38 cellular contexts compared by ENCODE assay signal in genomic region chr17:42913527-42913926, GRCh38. TPM values are rescaled to one million over a fixed set of nuclear protein-coding genes. Genes with fewer than 3 reads are reported as not detected.
DNase-seq lines count a peak whose midpoint lies in the region; ATAC-seq, FAIRE-seq and TF ChIP-seq lines count a peak whose summit lies in the region.
"Had no signal": no experiment of that assay in that cellular context is flagged by ENCODE, and none has a peak within 500 bp of the region (broad histone marks: within the 10 kb centered on the region; RNA-seq: fewer than 3 reads in every experiment).

No MANE protein-coding gene starts in this region.

- no peak for DNase-seq in H1 (ENCODE audit: low read depth in 1 of 2, low spot score in 2 of 2)
- DNase-seq in pons (ENCODE audit: low spot score) = no peak
- no peak for DNase-seq in CD1c-positive myeloid dendritic cell (ENCODE audit: extremely low spot score)
- DNase-seq: activated CD4-positive, alpha-beta T cell treated with anti-CD3 and anti-CD28 coated beads, Interleukin-2, amount 50 U/mL, for 48 hours; activated gamma-delta T cell treated with Interleukin-2 at 50 U/mL for 16 hours; activated naive CD8-positive, alpha-beta T cell treated with anti-CD3 and anti-CD28 coated beads, Interleukin-2, amount 10 ng/mL, durations not matched to agents 7 days and 5 days; activated T-cell treated with anti-CD3 and anti-CD28 coated beads, Interleukin-2, amount 50 U/mL, for 48 hours; CD4-positive, CD25-positive, alpha-beta regulatory T cell; dermis blood vessel endothelial cell; DND-41; esophagus squamous epithelium; GF-D8; hypothalamus; immature natural killer cell; mesenchymal stem cell; MM.1S; NCI-H1417 treated with DMSO at 0.1 percent for 48 hours; NCI-H2081 treated with DMSO at 0.1 percent for 48 hours; NCI-H226; NCI-H526 treated with DMSO at 0.1 percent for 48 hours; right lobe of liver; SHP77; stimulated activated CD4-positive, alpha-beta T cell treated with anti-CD3 and anti-CD28 coated beads, Interleukin-12 subunit alpha, Interleukin-12 subunit beta, amount 100 ng/mL, for 4 hours; stimulated activated CD4-positive, alpha-beta T cell treated with anti-CD3 and anti-CD28 coated beads, Interleukin-4, amount 100 ng/mL, for 1 hour; stomach had no signal

- H4K8ac ChIP-seq in H1 (ENCODE audit: extremely low read depth, insufficient read depth, low read length) = no peak overlapping the region

- no peak overlapping the region for H3K4me2 ChIP-seq in H1 (ENCODE audit: insufficient read depth in 1 of 2, low read depth in 2 of 2, low read length in 2 of 2)
- H3K4me2 ChIP-seq: KMS-11 had no signal

- TF ChIP-seq CTCF in H1 (IDR thresholded peaks at IDR 0.05; ENCODE audit: control extremely low read depth in 1 of 3, insufficient read depth in 1 of 3, low read depth in 1 of 3, low read length in 3 of 3) = no peak
- TF ChIP-seq CTCF in liver (IDR thresholded peaks at IDR 0.05; ENCODE audit: low read depth, low read length, missing input control) = no peak

- H2BK120ac ChIP-seq in H1 (replicated peaks; ENCODE audit: low read depth, low read length) = no peak overlapping the region

- H3K36me3 ChIP-seq in H1 (ENCODE audit: control insufficient read depth in 2 of 4, insufficient read depth in 4 of 4, low read length in 3 of 4) = no peaks in the 10 kb centered on the region
- peaks cover 3 to 36% (median 32%) of the 10 kb centered on the region in 4 donors for H3K36me3 ChIP-seq in liver (ENCODE audit: control insufficient read depth in 4 of 4, insufficient read depth in 3 of 4, low read depth in 1 of 4, low read length in 3 of 4)
- H3K36me3 ChIP-seq: esophagus squamous epithelium, stomach, tibial artery had no signal

- no peak overlapping the region; a peak in 1 of 7 replicates for H3K9ac ChIP-seq in H1 (replicated peaks in 1 of 4; ENCODE audit: extremely low read depth in 1 of 4, low read depth in 3 of 4, low read length in 3 of 4)
- H3K9ac ChIP-seq in liver (ENCODE audit: low read depth in 1 of 2, low read length in 2 of 2) = no peak overlapping the region
- H3K9ac ChIP-seq: KMS-11 had no signal

- no peak overlapping the region for H3K4ac ChIP-seq in H1 (replicated peaks; ENCODE audit: insufficient read length, low read depth, low read length)

- TF ChIP-seq RAD21 in Ishikawa (IDR thresholded peaks at IDR 0.05; ENCODE audit: low read depth) (no peak), H1 (IDR thresholded peaks at IDR 0.05 in 1 of 2, conservative IDR thresholded peaks at IDR 0.05 in 1 of 2; ENCODE audit: low read depth in 2 of 2, low read length in 2 of 2) (no peak), liver (IDR thresholded peaks at IDR 0.05) (no peak)

- no peak overlapping the region for H2BK5ac ChIP-seq in H1 (ENCODE audit: low read depth, low read length)

- no peak overlapping the region for H3K23ac ChIP-seq in H1 (ENCODE audit: insufficient read length)

- H4K5ac ChIP-seq in H1 (ENCODE audit: insufficient read length, low read depth, low read length) = no peak overlapping the region

- TF ChIP-seq POLR2A in H1 (IDR thresholded peaks at IDR 0.05; ENCODE audit: control extremely low read depth in 1 of 2, low read depth in 2 of 2, low read length in 2 of 2) = no peak
- TF ChIP-seq POLR2A in GM18505 (IDR thresholded peaks at IDR 0.05; ENCODE audit: borderline replicate concordance, extremely low read depth, insufficient read depth, insufficient read length) = no peak

- FAIRE-seq in H1 (lab: Jason Lieb, UNC) = no peak

- TF ChIP-seq EP300 in Ishikawa (IDR thresholded peaks at IDR 0.05; ENCODE audit: borderline replicate concordance) (no peak), H1 (IDR thresholded peaks at IDR 0.05; ENCODE audit: borderline replicate concordance in 1 of 2, low read depth in 2 of 2, low read length in 2 of 2) (no peak)

- no peak for ATAC-seq in GM18505 (IDR thresholded peaks at IDR 0.05; ENCODE audit: unreplicated experiment)
- ATAC-seq in GM21381 (IDR thresholded peaks at IDR 0.05; ENCODE audit: unreplicated experiment) = no peak
- ATAC-seq: activated CD4-positive, CD25-positive, alpha-beta regulatory T cell treated with anti-CD3 and anti-CD28 coated beads, Interleukin-2, amount 50 U/mL, for 24 hours; Panc1 had no signal

- no peak overlapping the region for H3K4me3 ChIP-seq in H1 (ENCODE audit: extremely low read depth in 1 of 4, insufficient read depth in 2 of 4, low read depth in 3 of 4, low read length in 4 of 4)
- no peak overlapping the region for H3K4me3 ChIP-seq in liver (ENCODE audit: low read depth in 1 of 3, low read length in 3 of 3)
- H3K4me3 ChIP-seq: esophagus squamous epithelium, right lobe of liver, stomach, tibial artery had no signal

- no peaks in the 10 kb centered on the region for H3K27me3 ChIP-seq in H1 (replicated peaks in 1 of 4; ENCODE audit: control insufficient read depth in 3 of 4, extremely low read depth in 1 of 4, insufficient read depth in 3 of 4, low read length in 3 of 4)
- no peaks in the 10 kb centered on the region for H3K27me3 ChIP-seq in liver (ENCODE audit: control insufficient read depth in 4 of 4, insufficient read depth in 4 of 4, low read length in 3 of 4)
- H3K27me3 ChIP-seq: right lobe of liver, tibial artery had no signal

- no peak overlapping the region for H2AFZ ChIP-seq in H1 (ENCODE audit: low read length)

- H3K4me1 ChIP-seq in H1 (replicated peaks in 1 of 4; ENCODE audit: control insufficient read depth in 3 of 4, insufficient read depth in 4 of 4, low read length in 3 of 4) = peaks cover 0 to 6% (median 0%) of the 10 kb centered on the region in 4 experiments; a peak in 2 of 7 replicates
- peaks cover 2 to 21% (median 5%) of the 10 kb centered on the region in 4 donors for H3K4me1 ChIP-seq in liver (ENCODE audit: control insufficient read depth in 4 of 4, insufficient read depth in 4 of 4, low read length in 3 of 4)
- H3K4me1 ChIP-seq: esophagus squamous epithelium had no signal

- H2BK12ac ChIP-seq in H1 (ENCODE audit: low read depth, low read length) = no peak overlapping the region

- no peaks in the 10 kb centered on the region for H3K79me1 ChIP-seq in H1 (ENCODE audit: low read depth, low read length)

- H3K9me3 ChIP-seq in H1 (ENCODE audit: insufficient read depth in 2 of 2, low read depth in 1 of 2, low read length in 1 of 2) (no peaks in the 10 kb centered on the region), liver (ENCODE audit: control insufficient read depth in 4 of 4, low read length in 3 of 4) (no peaks in the 10 kb centered on the region)
- H3K9me3 ChIP-seq: esophagus squamous epithelium, right lobe of liver, stomach, tibial artery had no signal

- H3K23me2 ChIP-seq in H1 (ENCODE audit: low read depth, low read length) = no peaks in the 10 kb centered on the region

- H3K18ac ChIP-seq in H1 (ENCODE audit: extremely low read depth, low read length) = no peak overlapping the region

- CTCF ChIA-PET in H1 (lab: Charles Lee; ENCODE audit: partially characterized antibody) = interaction anchor here (0.8 to 1.4 kb wide), 3 partner anchors 16 to 182 kb away, joined by 3 to 6 read pairs (median 3); no protein-coding TSS in a partner anchor

- no peaks in the 10 kb centered on the region for H4K20me1 ChIP-seq in H1 (replicated peaks in 1 of 2; ENCODE audit: control insufficient read depth in 1 of 2, insufficient read depth in 2 of 2, low read length in 2 of 2)

- no peak overlapping the region for H3K14ac ChIP-seq in H1 (ENCODE audit: insufficient read length)

- WGBS in H1 (ENCODE audit: extremely low coverage in 1 of 2, insufficient coverage in 1 of 2, insufficient read length in 1 of 2, insufficient replicate concordance in 2 of 2, low coverage in 1 of 2, low lambda C conversion rate in 2 of 2, missing lambda C conversion rate in 1 of 2), 2 experiments = 73% methylated on average over 2 of the region's 2 CpGs; no CpG with 5 or more reads in 1 of the 2 experiments
- WGBS in liver = 63% methylated on average over 2 of the region's 2 CpGs

- no peak overlapping the region for H2BK20ac ChIP-seq in H1 (ENCODE audit: low read length)

- H2AK5ac ChIP-seq in H1 (ENCODE audit: low read depth, low read length) = no peak overlapping the region

- no peak overlapping the region for H3K56ac ChIP-seq in H1 (replicated peaks; ENCODE audit: insufficient read length, low read depth, low read length)

- POLR2A ChIA-PET in H1 (lab: Charles Lee; ENCODE audit: partially characterized antibody) = no interaction called here

- 0 out of 2 replicates have a peak overlapping the region, but pooled peaks have one; percentile 6 for H2BK15ac ChIP-seq in H1 (ENCODE audit: low read length)

- no peak overlapping the region for H4K91ac ChIP-seq in H1 (replicated peaks; ENCODE audit: insufficient read length, low read length)

- no peaks in the 10 kb centered on the region for H3K79me2 ChIP-seq in H1 (ENCODE audit: control insufficient read depth in 1 of 2, insufficient read depth in 2 of 2, low read length in 2 of 2)

- no peak overlapping the region for H3K27ac ChIP-seq in H1 (ENCODE audit: low read depth, low read length)
- H3K27ac ChIP-seq in liver (ENCODE audit: low read depth in 1 of 2, low read length in 2 of 2) = no peak overlapping the region
- H3K27ac ChIP-seq: esophagus squamous epithelium, KMS-11, right lobe of liver, stomach, tibial artery had no signal

RNA-seq across cellular contexts. Expression of gene G6PC1, which starts 12.9 kb away (rescaled TPM):
- total RNA-seq in H1 (2021; fragmentation: NEBNext Ultra II Directional; extraction: Animal tissue kit (Norgen Biotek cat#: 25700)) = not detected in 2 replicates
- polyA plus RNA-seq in H1 (2011; rRNA removed) (0.02 TPM in 1 of 2 replicates, not detected in the other), liver (100 to 1,000 TPM in 1 of 2 donors, 10 to 100 TPM in 1; 84.7 to 144 TPM)
- not detected for polyA plus RNA-seq in H1 (2011; cell fraction: cytosol; rRNA removed)
- polyA plus RNA-seq in H1 (2011; cell fraction: nucleus; rRNA removed) = not detected
- not detected in 4 replicates for polyA plus RNA-seq in H1 (2012, experiment 1 of 2)
- not detected for polyA plus RNA-seq in H1 (2012, experiment 2 of 2)
- not detected for polyA plus RNA-seq in H1 (2013, experiment 1 of 2)
- not detected for polyA plus RNA-seq in H1 (2013, experiment 2 of 2)
- not detected in 2 replicates for polyA minus RNA-seq in H1 (2011; rRNA and poly(A)+ RNA removed)
- polyA minus RNA-seq in H1 (2011; cell fraction: cytosol; rRNA and poly(A)+ RNA removed) = not detected
- not detected for polyA minus RNA-seq in H1 (2011; cell fraction: nucleus; rRNA and poly(A)+ RNA removed)
- 100 to 1,000 TPM in 1 of 2 donors, 10 to 100 TPM in 1; 23.8 to 271 TPM for total RNA-seq in liver
- total RNA-seq: activated naive CD8-positive, alpha-beta T cell treated with anti-CD3 and anti-CD28 coated beads, Interleukin-2, amount 10 ng/mL, durations not matched to agents 7 days and 5 days; CD4-positive, CD25-positive, alpha-beta regulatory T cell; dermis blood vessel endothelial cell; esophagus squamous epithelium; glomerular endothelial cell; H4; HT1080; progenitor cell of endocrine pancreas; T-helper 2 cell treated with Interferon-gamma antibody and Interleukin-4, amounts not matched to agents 100 ng/mL and 5 ng/mL, for 36 hours had no signal
- polyA plus RNA-seq: CD4-positive, CD25-positive, alpha-beta regulatory T cell; immature natural killer cell; stomach had no signal

RNA-seq across cellular contexts. Expression of gene AARSD1, which starts 50.7 kb away (rescaled TPM):
- total RNA-seq in H1 (2021; fragmentation: NEBNext Ultra II Directional; extraction: Animal tissue kit (Norgen Biotek cat#: 25700)) = 45.0 and 51.5 TPM in 2 replicates
- 43.8 and 58.8 TPM in 2 replicates for polyA plus RNA-seq in H1 (2011; rRNA removed)
- 71.8 TPM for polyA plus RNA-seq in H1 (2011; cell fraction: cytosol; rRNA removed)
- 62.4 TPM for polyA plus RNA-seq in H1 (2011; cell fraction: nucleus; rRNA removed)
- 70.9 to 86.4 TPM (median 83.5 TPM) in 4 replicates for polyA plus RNA-seq in H1 (2012, experiment 1 of 2)
- polyA plus RNA-seq in H1 (2012, experiment 2 of 2) = 38.6 TPM
- polyA plus RNA-seq in H1 (2013, experiment 1 of 2) = 54.6 TPM
- 49.8 TPM for polyA plus RNA-seq in H1 (2013, experiment 2 of 2)
- polyA minus RNA-seq in H1 (2011; rRNA and poly(A)+ RNA removed) = 36.9 and 44.3 TPM in 2 replicates
- 15.4 TPM for polyA minus RNA-seq in H1 (2011; cell fraction: cytosol; rRNA and poly(A)+ RNA removed)
- 34.2 TPM for polyA minus RNA-seq in H1 (2011; cell fraction: nucleus; rRNA and poly(A)+ RNA removed)
- total RNA-seq in liver = 10 to 100 TPM in 1 of 2 donors, 1 to 10 TPM in 1; 8.2 to 17.8 TPM
- 10 to 100 TPM; 21.3 to 25.2 TPM for polyA plus RNA-seq in liver

Comparison
In these comparisons a context has a peak if more than half of its experiments do, and no peak if none do; other contexts are left out.
1. RNA of gene G6PC1, which starts 12.9 kb away (total RNA-seq): 23.8 to 271 TPM in liver; not detected in H1; every median in the first group is over 10 times any median in the second.